In genomic region chr12:117641885-117642284, GRCh38 we compare ENCODE assay signal across 6 cellular contexts.
"Had no signal": no experiment of that assay in that cellular context is flagged by ENCODE, and none has a peak within 500 bp of the region (broad histone marks: within the 10 kb centered on the region; RNA-seq: fewer than 3 reads in every experiment).

No MANE protein-coding gene starts in this region.

- DNase-seq: IMR-90, KBM-7 had no signal

- H3K4me3 Mint-ChIP-seq: IgD-negative memory B cell had no signal

- H3K27ac Mint-ChIP-seq: IgD-negative memory B cell had no signal

- ATAC-seq: HepG2, K562 had no signal

- H3K4me3 ChIP-seq: K562 had no signal

- H3K36me3 Mint-ChIP-seq: IgD-negative memory B cell had no signal

- H3K27ac ChIP-seq: HL-60 had no signal
